In genomic region chr7:1175967-1176851, GRCh38 we compare ENCODE assay signal across 1 cellular context.
TF ChIP-seq lines count a peak whose summit lies in the region.

No MANE protein-coding gene starts in this region.

TF ChIP-seq in HepG2, 621 proteins besides CTCF, POLR2A, EP300 and RAD21 (continued from another document and continues in another):
- TF ChIP-seq ZNF280B (CRISPR knock-in tag; IDR thresholded peaks at IDR 0.05; ENCODE audit: borderline replicate concordance) (no peak), FOSL2 (CRISPR knock-in tag; IDR thresholded peaks at IDR 0.05) (peak; percentile 87), FOXK1 (CRISPR knock-in tag; IDR thresholded peaks at IDR 0.05; ENCODE audit: borderline replicate concordance, low read depth) (no peak), BCL6 (CRISPR knock-in tag; IDR thresholded peaks at IDR 0.05) (no peak), ZHX1 (CRISPR knock-in tag; IDR thresholded peaks at IDR 0.05; ENCODE audit: low read depth) (0 out of 2 replicates have a peak, but pooled peaks have one; percentile 21), ZFP36L1 (CRISPR knock-in tag; IDR thresholded peaks at IDR 0.05) (0 out of 2 replicates have a peak, but pooled peaks have one; percentile 34), NR2F2 (IDR thresholded peaks at IDR 0.05; ENCODE audit: borderline replicate concordance, low read depth) (no peak), ZNF124 (CRISPR knock-in tag; IDR thresholded peaks at IDR 0.05) (no peak), NR3C1 (CRISPR knock-in tag; IDR thresholded peaks at IDR 0.05) (no peak), MXD4 (CRISPR knock-in tag; IDR thresholded peaks at IDR 0.05) (peak; percentile 74), ZNF883 (CRISPR knock-in tag; IDR thresholded peaks at IDR 0.05; ENCODE audit: not compliant biosample characterization) (no peak), ZMYM4 (CRISPR knock-in tag; IDR thresholded peaks at IDR 0.05) (peak; percentile 70), ZNF629 (CRISPR knock-in tag; conservative IDR thresholded peaks at IDR 0.05) (peak; percentile 23; the same call in 1 of the 2 replicates), SAFB2 (CRISPR knock-in tag; IDR thresholded peaks at IDR 0.05; ENCODE audit: borderline replicate concordance, low read depth) (no peak), GABPB1 (CRISPR knock-in tag; IDR thresholded peaks at IDR 0.05) (peak; percentile 87), ZNF33B (CRISPR knock-in tag; IDR thresholded peaks at IDR 0.05) (peak; percentile 87), ARID5B (CRISPR knock-in tag; IDR thresholded peaks at IDR 0.05) (peak; percentile 8; the same call in 1 of the 2 replicates), HNF4A (CRISPR knock-in tag; IDR thresholded peaks at IDR 0.05) (peak; percentile 34), FOSL1 (CRISPR knock-in tag; IDR thresholded peaks at IDR 0.05; ENCODE audit: borderline replicate concordance) (peak; percentile 74; the same call in 1 of the 2 replicates), ZNF550 (CRISPR knock-in tag; IDR thresholded peaks at IDR 0.05; ENCODE audit: borderline replicate concordance) (no peak), ZNF615 (CRISPR knock-in tag; IDR thresholded peaks at IDR 0.05; ENCODE audit: borderline replicate concordance) (no peak), GLMP (CRISPR knock-in tag; IDR thresholded peaks at IDR 0.05; ENCODE audit: borderline replicate concordance) (no peak; the same call in 1 of the 2 replicates), NR2C2 (CRISPR knock-in tag; IDR thresholded peaks at IDR 0.05; ENCODE audit: borderline replicate concordance) (peak; percentile 85), ZNF747 (CRISPR knock-in tag; IDR thresholded peaks at IDR 0.05; ENCODE audit: borderline replicate concordance) (peak; percentile 42; the same call in 1 of the 2 replicates), ZNF709 (CRISPR knock-in tag; IDR thresholded peaks at IDR 0.05) (0 out of 2 replicates have a peak, but pooled peaks have one; percentile 48), KDM2A (CRISPR knock-in tag; IDR thresholded peaks at IDR 0.05; ENCODE audit: borderline replicate concordance, low read depth) (peak; percentile 88), ZMAT3 (CRISPR knock-in tag; conservative IDR thresholded peaks at IDR 0.05) (0 out of 2 replicates have a peak, but pooled peaks have one; percentile 33), SOX5 (CRISPR knock-in tag; IDR thresholded peaks at IDR 0.05; ENCODE audit: borderline replicate concordance) (peak; percentile 41; the same call in 1 of the 2 replicates), ZHX2 (IDR thresholded peaks at IDR 0.05; ENCODE audit: low read depth) (no peak), ZHX2 (CRISPR knock-in tag; IDR thresholded peaks at IDR 0.05; ENCODE audit: borderline replicate concordance) (no peak), ZBTB1 (CRISPR knock-in tag; IDR thresholded peaks at IDR 0.05; ENCODE audit: borderline replicate concordance) (no peak), SMC3 (IDR thresholded peaks at IDR 0.05; ENCODE audit: low read length) (peak; percentile 38; the same call in 1 of the 2 replicates), ZNF703 (CRISPR knock-in tag; IDR thresholded peaks at IDR 0.05; ENCODE audit: borderline replicate concordance) (no peak), PAXIP1 (CRISPR knock-in tag; conservative IDR thresholded peaks at IDR 0.05) (peak; percentile 56), ZNF563 (CRISPR knock-in tag; IDR thresholded peaks at IDR 0.05) (peak; percentile 47; the same call in 1 of the 2 replicates), AGO1 (IDR thresholded peaks at IDR 0.05; ENCODE audit: low read depth, low read length, poor library complexity, severe bottlenecking) (no peak), ZNF292 (CRISPR knock-in tag; IDR thresholded peaks at IDR 0.05; ENCODE audit: borderline replicate concordance, low read depth) (peak; percentile 80), ZSCAN25 (CRISPR knock-in tag; IDR thresholded peaks at IDR 0.05) (no peak), CHCHD3 (CRISPR knock-in tag; IDR thresholded peaks at IDR 0.05) (peak; percentile 69; the same call in 1 of the 2 replicates), SRSF9 (IDR thresholded peaks at IDR 0.05; ENCODE audit: borderline replicate concordance, insufficient read depth, low read depth, low read length, poor library complexity, severe bottlenecking) (no peak), GMEB1 (CRISPR knock-in tag; IDR thresholded peaks at IDR 0.05; ENCODE audit: borderline replicate concordance) (peak; percentile 59; the same call in 1 of the 2 replicates), ZNF354B (CRISPR knock-in tag; IDR thresholded peaks at IDR 0.05) (no peak)
